ENCODE assay signal across 20 cellular contexts in the genomic region with DNA sequence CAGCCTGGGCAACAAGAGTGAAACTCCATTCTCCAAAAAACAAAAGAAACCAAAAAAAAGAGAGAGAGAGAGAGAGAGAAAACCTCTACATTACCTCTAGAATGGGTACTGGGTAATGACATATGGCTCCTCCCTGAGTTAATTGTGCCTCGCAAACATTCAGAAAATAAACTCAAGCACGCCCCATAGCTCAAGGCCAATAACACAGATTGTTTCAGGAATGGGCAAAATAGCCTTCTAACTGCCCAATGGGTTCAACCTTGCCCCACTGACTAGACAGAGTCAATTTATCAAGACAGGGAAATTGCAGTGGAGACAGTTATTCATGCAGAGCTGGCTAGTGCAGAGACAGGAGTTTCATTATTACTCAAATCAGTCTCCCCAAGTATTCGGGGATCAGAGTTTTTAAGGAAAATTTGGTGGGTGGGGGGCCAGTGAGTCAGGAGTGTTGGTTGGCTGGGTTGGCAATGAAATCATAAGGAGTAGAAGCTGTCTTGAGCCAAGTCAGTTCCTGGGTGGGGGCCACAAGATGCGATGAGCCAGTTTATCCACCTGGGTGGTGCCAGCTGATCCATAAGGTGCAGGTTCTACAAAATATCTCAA. TPM values are rescaled to one million over a fixed set of nuclear protein-coding genes. Genes with fewer than 3 reads are reported as not detected.
DNase-seq lines count a peak whose midpoint lies in the region; ATAC-seq and TF ChIP-seq lines count a peak whose summit lies in the region.
"Had no signal": no experiment of that assay in that cellular context is flagged by ENCODE, and none has a peak within 500 bp of the region (broad histone marks: within the 10 kb centered on the region; RNA-seq: fewer than 3 reads in every experiment).

No MANE protein-coding gene starts in this region.

- no peaks in the 10 kb centered on the region for H3K9me3 Mint-ChIP-seq in activated naive CD4-positive, alpha-beta T cell treated with anti-CD3 and anti-CD28 coated beads, Interleukin-2, amount 50 U/mL, for 24 hours
- peaks cover under 1% of the 10 kb centered on the region for H3K9me3 Mint-ChIP-seq in activated naive CD4-positive, alpha-beta T cell treated with anti-CD3 and anti-CD28 coated beads for 36 hours
- H3K9me3 Mint-ChIP-seq in progenitor cell of endocrine pancreas (ENCODE audit: low read depth), result no peaks in the 10 kb centered on the region

- intact Hi-C loops in activated naive CD4-positive, alpha-beta T cell treated with anti-CD3 and anti-CD28 coated beads for 36 hours (cut with micrococcal nuclease), result loop anchor here (1.0 to 10.0 kb wide), 2 partner anchors 24 to 863 kb away; partner anchors contain the start of gene OCIAD2

- H3K4me3 Mint-ChIP-seq in activated naive CD4-positive, alpha-beta T cell treated with anti-CD3 and anti-CD28 coated beads, Interleukin-2, amount 50 U/mL, for 24 hours, result peak overlapping the region; percentile 60
- H3K4me3 Mint-ChIP-seq in activated naive CD4-positive, alpha-beta T cell treated with anti-CD3 and anti-CD28 coated beads for 36 hours, result no peak overlapping the region
- H3K4me3 Mint-ChIP-seq in progenitor cell of endocrine pancreas (ENCODE audit: low read depth), result no peak overlapping the region

- no peak for TF ChIP-seq CTCF in progenitor cell of endocrine pancreas (IDR thresholded peaks at IDR 0.05; ENCODE audit: unreplicated experiment)

- peak overlapping the region; percentile 88 for H3K27ac Mint-ChIP-seq in activated naive CD4-positive, alpha-beta T cell treated with anti-CD3 and anti-CD28 coated beads, Interleukin-2, amount 50 U/mL, for 24 hours
- H3K27ac Mint-ChIP-seq in activated naive CD4-positive, alpha-beta T cell treated with anti-CD3 and anti-CD28 coated beads for 36 hours, result no peak overlapping the region
- peak overlapping the region; percentile 37 for H3K27ac Mint-ChIP-seq in progenitor cell of endocrine pancreas

- H3K4me1 Mint-ChIP-seq in activated naive CD4-positive, alpha-beta T cell treated with anti-CD3 and anti-CD28 coated beads, Interleukin-2, amount 50 U/mL, for 24 hours, result peaks cover 73% of the 10 kb centered on the region
- peaks cover 72% of the 10 kb centered on the region for H3K4me1 Mint-ChIP-seq in activated naive CD4-positive, alpha-beta T cell treated with anti-CD3 and anti-CD28 coated beads for 36 hours (ENCODE audit: low read depth)
- peaks cover 30% of the 10 kb centered on the region for H3K4me1 Mint-ChIP-seq in progenitor cell of endocrine pancreas (ENCODE audit: low read depth)

- H3K27me3 Mint-ChIP-seq in activated naive CD4-positive, alpha-beta T cell treated with anti-CD3 and anti-CD28 coated beads, Interleukin-2, amount 50 U/mL, for 24 hours, result no peaks in the 10 kb centered on the region
- no peaks in the 10 kb centered on the region for H3K27me3 Mint-ChIP-seq in activated naive CD4-positive, alpha-beta T cell treated with anti-CD3 and anti-CD28 coated beads for 36 hours (ENCODE audit: low read depth)
- no peaks in the 10 kb centered on the region for H3K27me3 Mint-ChIP-seq in progenitor cell of endocrine pancreas

- DNase-seq in activated naive CD4-positive, alpha-beta T cell treated with anti-CD3 and anti-CD28 coated beads for 36 hours, result no peak
- peak; percentile 37 to 56 for DNase-seq in activated CD4-positive, alpha-beta T cell treated with anti-CD3 and anti-CD28 coated beads, Interleukin-2, amount 50 U/mL, for 48 hours
- DNase-seq in progenitor cell of endocrine pancreas (ENCODE audit: low spot score, unreplicated experiment) (no peak), putamen (ENCODE audit: low spot score) (no peak), SIG-M5 (lab: John Stamatoyannopoulos, UW) (no peak)
- DNase-seq: activated CD8-positive, alpha-beta memory T cell treated with anti-CD3 and anti-CD28 coated beads for 24 hours; activated gamma-delta T cell; DMS 273 treated with DMSO at 0.1 percent for 48 hours; foreskin fibroblast; GOT3; lower lobe of right lung; NCI-H187; NCI-H226; NCI-H82; PC-3; psoas muscle; SJCRH30 had no signal

- ATAC-seq in GM18519 (IDR thresholded peaks at IDR 0.05; ENCODE audit: low FRiP score, unreplicated experiment), result no peak
- ATAC-seq: lower lobe of right lung, PC-3, psoas muscle had no signal

- H3K36me3 Mint-ChIP-seq in activated naive CD4-positive, alpha-beta T cell treated with anti-CD3 and anti-CD28 coated beads, Interleukin-2, amount 50 U/mL, for 24 hours, result peaks cover 5% of the 10 kb centered on the region
- peaks cover 2% of the 10 kb centered on the region for H3K36me3 Mint-ChIP-seq in activated naive CD4-positive, alpha-beta T cell treated with anti-CD3 and anti-CD28 coated beads for 36 hours (ENCODE audit: low read depth)
- H3K36me3 Mint-ChIP-seq in progenitor cell of endocrine pancreas (ENCODE audit: insufficient read depth), result peaks cover 4% of the 10 kb centered on the region

- CTCF ChIA-PET in activated naive CD4-positive, alpha-beta T cell treated with anti-CD3 and anti-CD28 coated beads for 36 hours (lab: Charles Lee), result interaction anchor here (0.9 to 2.6 kb wide), 4 partner anchors 8 to 24 kb away, joined by 3 to 17 read pairs (median 4); no protein-coding TSS in a partner anchor

RNA-seq across cellular contexts. Expression of gene NIPAL1, which starts 25.1 kb away (rescaled TPM):
- total RNA-seq in activated naive CD4-positive, alpha-beta T cell treated with anti-CD3 and anti-CD28 coated beads for 36 hours, result 1 to 10 TPM; 1.0 to 2.0 TPM
- total RNA-seq in progenitor cell of endocrine pancreas, result 17.6 and 21.1 TPM in 2 replicates

RNA-seq across cellular contexts. Expression of gene CNGA1, which starts 25.2 kb away (rescaled TPM):
- under 1 TPM; 0.26 to 0.94 TPM for total RNA-seq in activated naive CD4-positive, alpha-beta T cell treated with anti-CD3 and anti-CD28 coated beads for 36 hours
- total RNA-seq in progenitor cell of endocrine pancreas, result 1.00 and 1.6 TPM in 2 replicates
- total RNA-seq: SJCRH30; T-helper 1 cell treated with Interleukin-12 subunit alpha and Interleukin-12 subunit beta and Interleukin-4 antibody, amounts not matched to agents 30 ng/mL and 1 ng/mL, for 36 hours had no signal

Comparison
In these comparisons a context has a peak if more than half of its experiments do, and no peak if none do; other contexts are left out.
1. DNase-seq: peak in activated CD4-positive, alpha-beta T cell treated with anti-CD3 and anti-CD28 coated beads, Interleukin-2, amount 50 U/mL, for 48 hours (2 of 2); none in activated naive CD4-positive, alpha-beta T cell treated with anti-CD3 and anti-CD28 coated beads for 36 hours (single experiment), progenitor cell of endocrine pancreas (single experiment), putamen (single experiment) and SIG-M5 (single experiment).